In genomic region chr11:111449158-111449557, GRCh38 we compare ENCODE assay signal across 3 cellular contexts.
TF ChIP-seq lines count a peak whose summit lies in the region.

No MANE protein-coding gene starts in this region.

TF ChIP-seq in SK-N-SH, 30 proteins besides CTCF, POLR2A, EP300 and RAD21:
- TF ChIP-seq PBX3 (IDR thresholded peaks at IDR 0.05) (no peak), TEAD4 (IDR thresholded peaks at IDR 0.05; ENCODE audit: borderline replicate concordance, insufficient read depth) (no peak)

TF ChIP-seq in SK-N-SH treated with all-trans-retinoic acid at 6 μM for 48 hours, 23 proteins besides CTCF, POLR2A, EP300 and RAD21:
- TF ChIP-seq ZNF8 (CRISPR knock-in tag; IDR thresholded peaks at IDR 0.05) (no peak), ARNTL (CRISPR knock-in tag; IDR thresholded peaks at IDR 0.05; ENCODE audit: borderline replicate concordance, low read depth) (no peak), ZC3H10 (CRISPR knock-in tag; IDR thresholded peaks at IDR 0.05) (no peak), ZNF565 (CRISPR knock-in tag; conservative IDR thresholded peaks at IDR 0.05; ENCODE audit: low read depth) (no peak), PPARA (CRISPR knock-in tag; IDR thresholded peaks at IDR 0.05; ENCODE audit: borderline replicate concordance) (no peak), BACH2 (CRISPR knock-in tag; IDR thresholded peaks at IDR 0.05; ENCODE audit: borderline replicate concordance) (no peak), ESRRG (CRISPR knock-in tag; IDR thresholded peaks at IDR 0.05) (no peak), CSRNP3 (CRISPR knock-in tag; IDR thresholded peaks at IDR 0.05) (no peak), TSHZ2 (CRISPR knock-in tag; IDR thresholded peaks at IDR 0.05) (no peak), ISL1 (CRISPR knock-in tag; IDR thresholded peaks at IDR 0.05) (no peak), GLIS3 (CRISPR knock-in tag; IDR thresholded peaks at IDR 0.05) (no peak), SNAI2 (CRISPR knock-in tag; IDR thresholded peaks at IDR 0.05) (no peak), ZFP3 (CRISPR knock-in tag; IDR thresholded peaks at IDR 0.05) (no peak), OSR1 (CRISPR knock-in tag; IDR thresholded peaks at IDR 0.05) (no peak), CREB5 (CRISPR knock-in tag; IDR thresholded peaks at IDR 0.05; ENCODE audit: low read depth) (no peak), CSDC2 (CRISPR knock-in tag; IDR thresholded peaks at IDR 0.05) (no peak), ZNF70 (CRISPR knock-in tag; IDR thresholded peaks at IDR 0.05) (no peak), ZFP30 (CRISPR knock-in tag; IDR thresholded peaks at IDR 0.05) (no peak)

TF ChIP-seq in H1, 55 proteins besides CTCF, POLR2A, EP300 and RAD21:
- TF ChIP-seq YY1 (IDR thresholded peaks at IDR 0.05; ENCODE audit: low read depth, low read length) (no peak), KDM1A (IDR thresholded peaks at IDR 0.05; ENCODE audit: borderline replicate concordance, low read length) (no peak)
